ENCODE assay signal across 22 cellular contexts in the genomic region with DNA sequence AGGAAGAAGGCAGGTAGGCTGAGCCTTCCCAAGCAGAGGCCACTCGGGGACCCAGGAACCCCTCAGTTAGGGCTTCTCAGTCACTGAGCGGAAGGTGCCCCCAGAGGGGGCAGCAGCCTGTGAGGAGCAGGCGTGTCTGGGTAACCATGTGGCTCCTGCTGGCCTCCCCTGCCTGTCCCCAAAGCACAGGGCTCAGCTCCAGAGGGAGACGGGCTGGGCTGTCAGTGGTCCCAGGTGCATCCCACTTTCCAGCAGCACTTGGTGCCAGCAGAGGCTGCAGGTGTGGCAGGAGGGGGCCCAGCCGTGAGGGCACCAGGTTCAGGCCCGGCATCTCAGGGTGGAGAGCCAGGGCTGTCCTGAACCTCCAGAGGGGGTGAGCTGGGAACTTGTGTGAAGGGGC. TPM values are rescaled to one million over a fixed set of nuclear protein-coding genes. Genes with fewer than 3 reads are reported as not detected.
DNase-seq lines count a peak whose midpoint lies in the region; ATAC-seq and TF ChIP-seq lines count a peak whose summit lies in the region.
"Had no signal": no experiment of that assay in that cellular context is flagged by ENCODE, and none has a peak within 500 bp of the region (broad histone marks: within the 10 kb centered on the region; RNA-seq: fewer than 3 reads in every experiment).

No MANE protein-coding gene starts in this region.

- H2AK5ac ChIP-seq in neuronal stem cell (ENCODE audit: low read depth, low read length), result no peak overlapping the region

- H3K4me1 Mint-ChIP-seq in activated T-cell treated with anti-CD3 and anti-CD28 coated beads, Interleukin-2, amount 50 U/mL, for 24 hours (ENCODE audit: low read depth), result no peaks in the 10 kb centered on the region
- H3K4me1 Mint-ChIP-seq in CD4-positive, CD25-positive, alpha-beta regulatory T cell, result no peaks in the 10 kb centered on the region

- H3K14ac ChIP-seq in neuronal stem cell (ENCODE audit: low read length), result no peak overlapping the region

- H3K4me3 ChIP-seq in CD4-positive, CD25-positive, alpha-beta regulatory T cell (ENCODE audit: low read depth, low read length), result no peak overlapping the region
- H3K4me3 ChIP-seq in neuronal stem cell (ENCODE audit: low read length in 2 of 2) (no peak overlapping the region), Karpas-422 (ENCODE audit: low read length) (no peak overlapping the region), transverse colon (no peak overlapping the region)
- H3K4me3 ChIP-seq: GM23248, SJSA1 had no signal

- peaks cover 48% of the 10 kb centered on the region for H3K36me3 ChIP-seq in CD4-positive, CD25-positive, alpha-beta regulatory T cell (ENCODE audit: control insufficient read depth, insufficient read depth, low read length)
- H3K36me3 ChIP-seq in neuronal stem cell (replicated peaks in 1 of 2; ENCODE audit: control insufficient read depth in 2 of 2, insufficient read depth in 2 of 2, low read length in 2 of 2), result peaks cover 47 to 61% of the 10 kb centered on the region in 2 donors
- peaks cover 7% of the 10 kb centered on the region for H3K36me3 ChIP-seq in Karpas-422 (ENCODE audit: insufficient read depth, low read length)
- H3K36me3 ChIP-seq in transverse colon, result peaks cover 0 to 4% (median 0%) of the 10 kb centered on the region in 4 donors

- H3K9ac ChIP-seq in neuronal stem cell (ENCODE audit: low read depth, low read length, poor library complexity) (no peak overlapping the region), Karpas-422 (ENCODE audit: low read length) (no peak overlapping the region)
- H3K9ac ChIP-seq: GM23248 had no signal

- H3K23ac ChIP-seq in neuronal stem cell (ENCODE audit: low read depth, low read length, poor library complexity), result no peak overlapping the region

- no peaks in the 10 kb centered on the region for H3K27me3 Mint-ChIP-seq in activated T-cell treated with anti-CD3 and anti-CD28 coated beads, Interleukin-2, amount 50 U/mL, for 24 hours
- no peaks in the 10 kb centered on the region for H3K27me3 Mint-ChIP-seq in CD4-positive, CD25-positive, alpha-beta regulatory T cell

- TF ChIP-seq EP300 in transverse colon (IDR thresholded peaks at IDR 0.05; ENCODE audit: low read depth), result no peak

- no peak for TF ChIP-seq CTCF in RWPE1 (conservative IDR thresholded peaks at IDR 0.05; ENCODE audit: low read depth)
- TF ChIP-seq CTCF in transverse colon (IDR thresholded peaks at IDR 0.05), result no peak

- peak overlapping the region; percentile 93 for H2BK5ac ChIP-seq in neuronal stem cell (ENCODE audit: low read length)

- H3K27ac ChIP-seq in CD4-positive, CD25-positive, alpha-beta regulatory T cell (ENCODE audit: insufficient read depth, low read length, poor library complexity, severe bottlenecking), result no peak overlapping the region
- peak overlapping the region; percentile 53 for H3K27ac ChIP-seq in RWPE1
- H3K27ac ChIP-seq in neuronal stem cell (replicated peaks; ENCODE audit: low read length), result no peak overlapping the region
- no peak overlapping the region for H3K27ac ChIP-seq in Karpas-422 (ENCODE audit: low read length)
- no peak overlapping the region for H3K27ac ChIP-seq in transverse colon
- H3K27ac ChIP-seq: C4-2B, GM23248, SJSA1 had no signal

- peaks cover 7% of the 10 kb centered on the region for H3K79me1 ChIP-seq in neuronal stem cell (ENCODE audit: low read depth, low read length)

- H3K9me3 ChIP-seq in CD4-positive, CD25-positive, alpha-beta regulatory T cell (ENCODE audit: control insufficient read depth in 2 of 2, low read length in 2 of 2), result no peaks in the 10 kb centered on the region
- peaks cover 0 to 2% of the 10 kb centered on the region in 2 donors for H3K9me3 ChIP-seq in neuronal stem cell (replicated peaks in 1 of 2; ENCODE audit: control insufficient read depth in 2 of 2, insufficient read depth in 1 of 2, low read depth in 1 of 2, low read length in 2 of 2)
- no peaks in the 10 kb centered on the region for H3K9me3 ChIP-seq in Karpas-422 (ENCODE audit: low read length)
- no peaks in the 10 kb centered on the region for H3K9me3 ChIP-seq in transverse colon
- H3K9me3 ChIP-seq: SJSA1 had no signal

- H2AFZ ChIP-seq in neuronal stem cell (ENCODE audit: low read length) (no peak overlapping the region), Karpas-422 (ENCODE audit: low read length) (no peak overlapping the region)
- H2AFZ ChIP-seq: GM23248 had no signal

- H3K9me3 Mint-ChIP-seq in activated T-cell treated with anti-CD3 and anti-CD28 coated beads, Interleukin-2, amount 50 U/mL, for 24 hours, result no peaks in the 10 kb centered on the region
- H3K9me3 Mint-ChIP-seq in CD4-positive, CD25-positive, alpha-beta regulatory T cell, result peaks cover 0 to under 1% (median 0%) of the 10 kb centered on the region in 7 donors

- H3K79me2 ChIP-seq in Karpas-422 (ENCODE audit: low read length), result no peaks in the 10 kb centered on the region

- H2BK12ac ChIP-seq in neuronal stem cell (ENCODE audit: low read length), result no peak overlapping the region

- POLR2A ChIA-PET in RWPE1 (lab: Yijun Ruan, JAX; ENCODE audit: low non-redundant PET), result no interaction called here

- H3K18ac ChIP-seq in neuronal stem cell (ENCODE audit: low read length), result no peak overlapping the region

- H3K4me1 ChIP-seq in CD4-positive, CD25-positive, alpha-beta regulatory T cell (ENCODE audit: control insufficient read depth, insufficient read depth, low read length, poor library complexity, severe bottlenecking), result peaks cover 8% of the 10 kb centered on the region
- H3K4me1 ChIP-seq in neuronal stem cell (ENCODE audit: control insufficient read depth in 2 of 2, insufficient read depth in 1 of 2, low read depth in 1 of 2, low read length in 2 of 2), result peaks cover 0 to 2% of the 10 kb centered on the region in 2 donors
- no peaks in the 10 kb centered on the region for H3K4me1 ChIP-seq in Karpas-422 (ENCODE audit: low read length)
- peaks cover 0 to 5% (median 2%) of the 10 kb centered on the region in 4 donors for H3K4me1 ChIP-seq in transverse colon
- H3K4me1 ChIP-seq: SJSA1 had no signal

- no peak overlapping the region for H4K91ac ChIP-seq in neuronal stem cell (ENCODE audit: low read depth, low read length, poor library complexity)

- no peak for TF ChIP-seq POLR2A in transverse colon (IDR thresholded peaks at IDR 0.05)

- no CpG with 5 or more reads among the region's 6 CpGs for WGBS in neuronal stem cell (ENCODE audit: extremely low coverage in 2 of 2, insufficient read length in 2 of 2, insufficient replicate concordance in 1 of 2), 2 donors
- WGBS in transverse colon (ENCODE audit: low coverage in 1 of 2), 2 donors, result 85 to 100% methylated on average over 1 to 6 of the region's 6 CpGs

- ATAC-seq in CD4-positive, CD25-positive, alpha-beta regulatory T cell (ENCODE audit: low read depth in 2 of 2), result no peak
- ATAC-seq: Panc1 had no signal

- no peaks in the 10 kb centered on the region for H3K9me2 ChIP-seq in Karpas-422 (replicated peaks; ENCODE audit: insufficient read depth, low read length)

- H3K27me3 ChIP-seq in CD4-positive, CD25-positive, alpha-beta regulatory T cell (ENCODE audit: control insufficient read depth, insufficient read depth, low read length), result no peaks in the 10 kb centered on the region
- H3K27me3 ChIP-seq in neuronal stem cell (ENCODE audit: control insufficient read depth in 3 of 3, insufficient read depth in 3 of 3, low read depth in 1 of 3, low read length in 3 of 3) (no peaks in the 10 kb centered on the region), Karpas-422 (ENCODE audit: low read length) (no peaks in the 10 kb centered on the region), transverse colon (peaks cover 5% of the 10 kb centered on the region)
- H3K27me3 ChIP-seq: SJSA1 had no signal

- H4K20me1 ChIP-seq in Karpas-422 (ENCODE audit: insufficient read depth, low read depth, low read length), result peaks cover 15% of the 10 kb centered on the region; the same call in 1 of the 2 replicates

- H4K8ac ChIP-seq in neuronal stem cell (ENCODE audit: low read depth, low read length), result no peak overlapping the region

- H3K36me3 Mint-ChIP-seq in activated T-cell treated with anti-CD3 and anti-CD28 coated beads, Interleukin-2, amount 50 U/mL, for 24 hours (ENCODE audit: low read depth), result peaks cover 64% of the 10 kb centered on the region
- peaks cover 1% of the 10 kb centered on the region for H3K36me3 Mint-ChIP-seq in CD4-positive, CD25-positive, alpha-beta regulatory T cell

- no peak overlapping the region for H3K4me3 Mint-ChIP-seq in activated T-cell treated with anti-CD3 and anti-CD28 coated beads, Interleukin-2, amount 50 U/mL, for 24 hours
- H3K4me3 Mint-ChIP-seq in CD4-positive, CD25-positive, alpha-beta regulatory T cell, result no peak overlapping the region

- H2BK15ac ChIP-seq in neuronal stem cell (ENCODE audit: low read length), result no peak overlapping the region

- H2BK120ac ChIP-seq in neuronal stem cell (ENCODE audit: low read depth, low read length), result no peak overlapping the region

- in situ Hi-C loops in transverse colon (cut with MboI; ENCODE audit: low pct_ligation_motif_present in 1 of 4, low pct_unique_long_range_greater_than_20kb in 1 of 4, low sequenced_read_pairs in 3 of 4), result loop anchor here in 1 of 4 donors (10.0 kb wide), 2 partner anchors 71 to 161 kb away; no protein-coding TSS in a partner anchor

- no peak overlapping the region for H3K4ac ChIP-seq in neuronal stem cell (ENCODE audit: low read length)

- no peak overlapping the region for H3K4me2 ChIP-seq in neuronal stem cell (ENCODE audit: insufficient read depth, low read length, poor library complexity, severe bottlenecking)
- H3K4me2 ChIP-seq in Karpas-422 (ENCODE audit: low read depth, low read length, poor library complexity, severe bottlenecking), result no peak overlapping the region

- intact Hi-C loops in transverse colon (cut with DNase I; ENCODE audit: low total_unique reads), result no loop called here

- no peak for DNase-seq in activated T-cell treated with anti-CD3 and anti-CD28 coated beads, Interleukin-2, amount 50 U/mL, for 24 hours
- no peak for DNase-seq in activated T-cell treated with anti-CD3 and anti-CD28 coated beads, Interleukin-2, amount 50 U/mL, for 1 hour
- DNase-seq in CD4-positive, CD25-positive, alpha-beta regulatory T cell, result no peak
- DNase-seq in RWPE1 (ENCODE audit: low spot score), result no peak
- no peak for DNase-seq in neuronal stem cell (ENCODE audit: low spot score)
- DNase-seq in Karpas-422, result no peak
- DNase-seq in transverse colon, result no peak
- DNase-seq: AML-193; DMS153; GM23248; HCEC 1CT; IMR-90; NCI-H1694; NCI-H2081; NCI-H2171; NCI-H345; NCI-H524; NCI-H774; NK-92 treated with Interleukin-12 subunit alpha and Interleukin-12 subunit beta, amount 100 ng/mL, for 24 hours had no signal

- CTCF ChIA-PET in RWPE1 (lab: Yijun Ruan, JAX), result interaction anchor here (0.6 to 0.9 kb wide), 3 partner anchors 51 to 166 kb away, joined by 3 to 5 read pairs (median 3); no protein-coding TSS in a partner anchor

- H3K27ac Mint-ChIP-seq in activated T-cell treated with anti-CD3 and anti-CD28 coated beads, Interleukin-2, amount 50 U/mL, for 24 hours, result peak overlapping the region; percentile 67
- H3K27ac Mint-ChIP-seq in CD4-positive, CD25-positive, alpha-beta regulatory T cell, result peak overlapping the region in 2 of 3 donors; percentile 42 to 63

RNA-seq across cellular contexts. Expression of gene TACC3, which starts 22.7 kb away (rescaled TPM):
- 111 TPM for total RNA-seq in CD4-positive, CD25-positive, alpha-beta regulatory T cell
- 10 to 100 TPM; 62.0 to 72.9 (median 66.6) TPM for polyA plus RNA-seq in CD4-positive, CD25-positive, alpha-beta regulatory T cell
- polyA plus RNA-seq in neuronal stem cell (2013, experiment 1 of 2), result 110 TPM
- polyA plus RNA-seq in neuronal stem cell (2013, experiment 2 of 2), result 108 TPM
- total RNA-seq in Karpas-422 (2014; rRNA removed; shearing (Covaris generic); ENCODE audit: low replicate concordance), result 22.0 and 37.6 TPM in 2 replicates
- total RNA-seq in transverse colon, result 100 to 1,000 TPM in 1 of 4 donors, 10 to 100 TPM in 1, 1 to 10 TPM in 2; 5.9 to 175 (median 23.1) TPM

RNA-seq across cellular contexts. Expression of gene TMEM129, which starts 22.9 kb away (rescaled TPM):
- total RNA-seq in CD4-positive, CD25-positive, alpha-beta regulatory T cell, result 19.6 TPM
- 10 to 100 TPM; 29.4 to 33.9 (median 31.0) TPM for polyA plus RNA-seq in CD4-positive, CD25-positive, alpha-beta regulatory T cell
- 28.3 TPM for polyA plus RNA-seq in neuronal stem cell (2013, experiment 1 of 2)
- polyA plus RNA-seq in neuronal stem cell (2013, experiment 2 of 2), result 26.4 TPM
- 21.8 and 39.4 TPM in 2 replicates for total RNA-seq in Karpas-422 (2014; rRNA removed; shearing (Covaris generic); ENCODE audit: low replicate concordance)
- total RNA-seq in transverse colon, result 100 to 1,000 TPM in 1 of 4 donors, 10 to 100 TPM in 3; 66.1 to 116 (median 86.6) TPM

RNA-seq across cellular contexts. Expression of gene SLBP, which starts 31.9 kb away (rescaled TPM):
- total RNA-seq in CD4-positive, CD25-positive, alpha-beta regulatory T cell, result 36.7 TPM
- polyA plus RNA-seq in CD4-positive, CD25-positive, alpha-beta regulatory T cell, result 10 to 100 TPM; 74.7 to 83.8 (median 78.3) TPM
- polyA plus RNA-seq in neuronal stem cell (2013, experiment 1 of 2), result 44.6 TPM
- polyA plus RNA-seq in neuronal stem cell (2013, experiment 2 of 2), result 44.5 TPM
- 82.1 and 92.4 TPM in 2 replicates for total RNA-seq in Karpas-422 (2014; rRNA removed; shearing (Covaris generic); ENCODE audit: low replicate concordance)
- 10 to 100 TPM in 3 of 4 donors, 1 to 10 TPM in 1; 7.6 to 47.5 (median 31.6) TPM for total RNA-seq in transverse colon

RNA-seq across cellular contexts. Expression of gene FGFR3, which starts 49.1 kb away (rescaled TPM):
- 0.25 TPM for total RNA-seq in CD4-positive, CD25-positive, alpha-beta regulatory T cell
- polyA plus RNA-seq in CD4-positive, CD25-positive, alpha-beta regulatory T cell, result not detected
- polyA plus RNA-seq in neuronal stem cell (2013, experiment 1 of 2), result 7.2 TPM
- polyA plus RNA-seq in neuronal stem cell (2013, experiment 2 of 2), result 7.6 TPM
- total RNA-seq in Karpas-422 (2014; rRNA removed; shearing (Covaris generic); ENCODE audit: low replicate concordance), result not detected in 2 replicates
- total RNA-seq in transverse colon, result 100 to 1,000 TPM in 2 of 4 donors, 10 to 100 TPM in 2; 56.2 to 209 (median 110) TPM

RNA-seq across cellular contexts. Expression of gene FAM53A, which starts 59.9 kb away (rescaled TPM):
- 1.8 TPM for total RNA-seq in CD4-positive, CD25-positive, alpha-beta regulatory T cell
- 1 to 10 TPM in 3 of 4 donors, under 1 TPM in 1; 0.76 to 3.6 (median 1.8) TPM for polyA plus RNA-seq in CD4-positive, CD25-positive, alpha-beta regulatory T cell
- 2.0 TPM for polyA plus RNA-seq in neuronal stem cell (2013, experiment 1 of 2)
- polyA plus RNA-seq in neuronal stem cell (2013, experiment 2 of 2), result 1.3 TPM
- total RNA-seq in Karpas-422 (2014; rRNA removed; shearing (Covaris generic); ENCODE audit: low replicate concordance), result 1.5 and 3.6 TPM in 2 replicates
- 10 to 100 TPM in 1 of 4 donors, 1 to 10 TPM in 3; 1.4 to 32.9 (median 2.7) TPM for total RNA-seq in transverse colon
